Comparison of ENCODE assay signal across 27 cellular contexts in the genomic region with DNA sequence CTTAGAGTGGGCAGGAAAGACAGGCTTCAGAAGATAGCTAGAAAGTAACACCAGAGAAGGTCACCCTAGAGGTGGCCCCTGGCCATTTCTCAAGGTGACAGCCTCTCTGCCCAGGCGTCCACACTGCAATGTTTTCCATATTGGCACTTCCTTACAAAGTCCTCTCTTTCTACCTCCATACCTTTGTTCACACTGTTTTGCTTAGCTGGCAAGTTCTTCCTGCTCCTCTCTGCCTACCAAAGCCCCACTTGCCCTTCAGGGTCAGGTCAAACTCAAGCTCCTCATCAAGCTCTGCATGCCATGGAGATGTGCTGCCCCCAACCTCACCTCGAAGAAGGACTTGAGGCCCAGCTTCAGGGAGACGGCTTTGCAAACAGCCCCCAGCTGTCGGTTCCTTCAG.
"Had no signal": no experiment of that assay in that cellular context is flagged by ENCODE, and none has a peak within 500 bp of the region (broad histone marks: within the 10 kb centered on the region; RNA-seq: fewer than 3 reads in every experiment).

No MANE protein-coding gene starts in this region.

- H3K27ac Mint-ChIP-seq: dendritic cell treated with granulocyte-macrophage colony-stimulating factor and Interleukin-4, amounts not matched to agents 40 ng/mL and 50 ng/mL, for 4 days; effector memory CD8-positive, alpha-beta T cell; endodermal cell; mesothelial cell of epicardium had no signal

- H3K27ac ChIP-seq: colonic mucosa, epithelial cell of prostate, esophagus squamous epithelium, gastrocnemius medialis, heart right ventricle, left lung, lower lobe of right lung had no signal

- H3K27me3 ChIP-seq: colonic mucosa, gastrocnemius medialis, left lung had no signal

- H3K4me3 ChIP-seq: colonic mucosa, esophagus squamous epithelium, gastrocnemius medialis, heart right ventricle, left lung, lower lobe of right lung, mucosa of descending colon had no signal

- DNase-seq: colonic mucosa; cortex of kidney; effector CD8-positive, alpha-beta T cell; effector memory CD8-positive, alpha-beta T cell; endodermal cell; erythroblast; esophagus squamous epithelium; foreskin fibroblast; foreskin melanocyte; gastrocnemius medialis; glutamatergic neuron; head of caudate nucleus; heart right ventricle; hippocampal formation; left cardiac atrium; left lung; left ventricle myocardium superior; lower lobe of right lung; mesenchymal stem cell; mucosa of descending colon had no signal

- H3K9me3 Mint-ChIP-seq: dendritic cell treated with granulocyte-macrophage colony-stimulating factor and Interleukin-4, amounts not matched to agents 40 ng/mL and 50 ng/mL, for 4 days; effector memory CD8-positive, alpha-beta T cell; endodermal cell; mesothelial cell of epicardium had no signal

- H3K9me3 ChIP-seq: colonic mucosa, esophagus squamous epithelium, gastrocnemius medialis, heart right ventricle, left lung, lower lobe of right lung, mucosa of descending colon had no signal

- H3K4me3 Mint-ChIP-seq: dendritic cell treated with granulocyte-macrophage colony-stimulating factor and Interleukin-4, amounts not matched to agents 40 ng/mL and 50 ng/mL, for 4 days; effector memory CD8-positive, alpha-beta T cell; endodermal cell; mesothelial cell of epicardium had no signal

- FAIRE-seq: endometrium, islet of Langerhans, keratinocyte had no signal

- ATAC-seq: effector memory CD8-positive, alpha-beta T cell; esophagus mucosa; gastrocnemius medialis; heart right ventricle; left cardiac atrium; left lung; left ventricle myocardium superior; lower lobe of right lung; mucosa of descending colon had no signal

- H3K4me1 ChIP-seq: colonic mucosa, heart right ventricle, left lung, lower lobe of right lung had no signal

- H3K36me3 ChIP-seq: colonic mucosa, esophagus squamous epithelium, gastrocnemius medialis, heart right ventricle, left lung, lower lobe of right lung had no signal
